9 cellular contexts compared by ENCODE assay signal in the genomic region with DNA sequence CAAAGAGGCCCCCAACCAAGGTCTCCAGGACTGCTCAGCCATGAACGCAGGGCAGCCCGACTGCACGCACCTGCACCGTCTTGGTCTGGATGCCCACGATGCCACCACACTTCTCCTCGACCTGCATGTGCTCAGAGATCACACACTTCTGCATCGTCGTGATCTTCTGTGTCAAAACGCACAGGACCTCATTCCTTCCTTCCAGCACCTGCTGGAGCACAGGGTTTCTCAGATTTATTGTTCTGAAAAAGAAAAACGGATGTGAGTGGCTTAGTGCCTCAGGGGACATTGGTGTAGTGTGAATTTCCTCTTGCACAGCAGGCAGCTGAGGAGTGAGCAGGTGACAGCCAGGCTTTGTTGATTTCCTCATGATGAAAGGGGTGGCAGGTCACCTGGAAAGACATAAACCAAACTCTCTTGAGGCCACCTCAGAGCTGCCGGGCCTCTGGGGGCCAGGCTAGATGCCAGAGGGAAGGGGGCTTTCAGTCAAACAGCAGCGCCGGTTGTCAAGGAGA. TPM values are rescaled to one million over a fixed set of nuclear protein-coding genes. Genes with fewer than 3 reads are reported as not detected.
A peak's percentile ranks its signal among the peaks of the same experiment; 100 is the strongest.
DNase-seq lines count a peak whose midpoint lies in the region; ATAC-seq, FAIRE-seq and TF ChIP-seq lines count a peak whose summit lies in the region.
"Had no signal": no experiment of that assay in that cellular context is flagged by ENCODE, and none has a peak within 500 bp of the region (broad histone marks: within the 10 kb centered on the region; RNA-seq: fewer than 3 reads in every experiment).

No MANE protein-coding gene starts in this region.

- no peaks in the 10 kb centered on the region for H3K36me3 Mint-ChIP-seq in activated B cell treated with CpG ODN at 0.5 μM for 24 hours (ENCODE audit: low read depth)

- TF ChIP-seq CTCF in GM20000 (IDR thresholded peaks at IDR 0.05; ENCODE audit: extremely low read depth, missing control alignments), result no peak
- TF ChIP-seq CTCF in activated B cell treated with CpG ODN at 0.5 μM for 24 hours (IDR thresholded peaks at IDR 0.05), result no peak
- no peak for TF ChIP-seq CTCF in foreskin keratinocyte (conservative IDR thresholded peaks at IDR 0.05)

- ATAC-seq in HG03175 (IDR thresholded peaks at IDR 0.05; ENCODE audit: unreplicated experiment) (peak; percentile 71), activated B cell treated with CpG ODN at 0.5 μM for 24 hours (ENCODE audit: low read depth) (peak; percentile 76), foreskin keratinocyte (no peak)

- intact Hi-C loops in activated B cell treated with CpG ODN at 0.5 μM for 24 hours (cut with micrococcal nuclease), result loop anchor here (1.0 to 10.0 kb wide), 7 partner anchors 37 to 461 kb away; partner anchors contain the start of genes CYCS and OSBPL3

- TF ChIP-seq POLR2A in GM12892 (IDR thresholded peaks at IDR 0.05; ENCODE audit: low read depth, low read length), result peak; percentile 84

- peak overlapping the region; percentile 78 for H3K4me3 Mint-ChIP-seq in activated B cell treated with CpG ODN at 0.5 μM for 24 hours

- CTCF ChIA-PET in activated B cell treated with CpG ODN at 0.5 μM for 24 hours (lab: Charles Lee), result interaction anchor here (1.4 to 3.2 kb wide), 3 partner anchors 53 to 375 kb away, joined by 5 to 10 read pairs (median 7); no protein-coding TSS in a partner anchor

- H3K27me3 ChIP-seq in foreskin keratinocyte, result no peaks in the 10 kb centered on the region

- no peak overlapping the region for H3K27ac ChIP-seq in foreskin keratinocyte

- POLR2A ChIA-PET in activated B cell treated with CpG ODN at 0.5 μM for 24 hours (lab: Charles Lee), result interaction anchor here (0.8 to 2.3 kb wide), 5 partner anchors 37 to 461 kb away, joined by 3 to 7 read pairs (median 3); partner anchors contain the start of genes CYCS and PALS2

- H3K4me1 ChIP-seq in foreskin keratinocyte, result peaks cover 8% of the 10 kb centered on the region

- FAIRE-seq in GM12892 (lab: Jason Lieb, UNC), result peak; percentile 98

- DNase-seq in GM12892 (ENCODE audit: insufficient read length), result no peak
- DNase-seq in GM20000 (ENCODE audit: low spot score), result peak; percentile 54
- peak; percentile 50 for DNase-seq in activated B cell treated with CpG ODN at 0.5 μM for 24 hours
- DNase-seq in foreskin keratinocyte, result no peak
- DNase-seq in NOMO-1 (lab: John Stamatoyannopoulos, UW; ENCODE audit: unreplicated experiment in 2 of 2), result no peak
- DNase-seq in NCI-H2227 treated with DMSO at 0.1 percent for 48 hours (lab: John Stamatoyannopoulos, UW), result no peak
- no peak for DNase-seq in SKM-1 (lab: John Stamatoyannopoulos, UW; ENCODE audit: unreplicated experiment)
- DNase-seq: NCI-H446 treated with DMSO at 0.1 percent for 48 hours had no signal

- H3K4me1 Mint-ChIP-seq in activated B cell treated with CpG ODN at 0.5 μM for 24 hours, result peaks cover 87% of the 10 kb centered on the region

- H3K27me3 Mint-ChIP-seq in activated B cell treated with CpG ODN at 0.5 μM for 24 hours, result no peaks in the 10 kb centered on the region

- peak overlapping the region; percentile 87 for H3K27ac Mint-ChIP-seq in activated B cell treated with CpG ODN at 0.5 μM for 24 hours

- H3K9me3 Mint-ChIP-seq in activated B cell treated with CpG ODN at 0.5 μM for 24 hours, result no peaks in the 10 kb centered on the region

RNA-seq across cellular contexts. Expression of gene GSDME, which starts 38.2 kb away (rescaled TPM):
- 190 TPM for polyA plus RNA-seq in GM12892 (2012; ENCODE audit: missing spikeins)
- total RNA-seq in activated B cell treated with CpG ODN at 0.5 μM for 24 hours, result 3.1 and 4.1 TPM in 2 replicates
- total RNA-seq in foreskin keratinocyte, result 57.0 and 68.5 TPM in 2 replicates
- polyA plus RNA-seq in foreskin keratinocyte, result 53.2 and 64.3 TPM in 2 replicates

Comparison
In these comparisons a context has a peak if more than half of its experiments do, and no peak if none do; other contexts are left out.
1. DNase-seq: peak in GM20000 (single experiment) and activated B cell treated with CpG ODN at 0.5 μM for 24 hours (single experiment); none in GM12892 (single experiment), foreskin keratinocyte (0 of 2), NOMO-1 (0 of 2), NCI-H2227 treated with DMSO at 0.1 percent for 48 hours (single experiment) and SKM-1 (single experiment).
2. RNA of gene GSDME, which starts 38.2 kb away (total RNA-seq): 57.0 to 68.5 TPM in foreskin keratinocyte; 3.1 to 4.1 TPM in activated B cell treated with CpG ODN at 0.5 μM for 24 hours; every median in the first group is over 10 times any median in the second.